ENCODE assay signal across 9 cellular contexts in the genomic region with DNA sequence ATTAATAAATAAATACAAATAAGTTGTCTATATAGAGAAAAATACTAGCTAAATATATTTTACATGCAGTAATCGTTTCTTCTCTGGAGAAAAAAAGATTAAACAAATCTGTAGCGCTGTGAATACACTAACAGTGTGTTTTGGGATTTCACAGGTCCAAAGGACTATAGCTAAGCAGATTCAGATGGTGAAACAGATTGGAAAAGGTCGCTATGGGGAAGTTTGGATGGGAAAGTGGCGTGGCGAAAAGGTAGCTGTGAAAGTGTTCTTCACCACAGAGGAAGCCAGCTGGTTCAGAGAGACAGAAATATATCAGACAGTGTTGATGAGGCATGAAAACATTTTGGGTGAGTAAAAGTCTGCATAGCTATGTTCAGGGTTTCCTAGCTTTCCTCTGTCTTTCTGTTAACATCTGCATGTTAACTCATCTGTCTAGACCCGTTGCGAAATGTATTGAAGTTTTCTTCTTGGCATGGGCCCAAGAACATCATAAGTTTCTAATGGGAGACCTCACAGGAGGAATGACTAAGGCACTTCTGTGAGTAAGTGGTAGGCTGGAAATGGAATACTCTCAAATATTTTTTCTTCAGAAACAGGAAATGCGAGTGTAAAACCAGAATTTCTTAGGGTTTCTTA.
DNase-seq lines count a peak whose midpoint lies in the region; ATAC-seq and TF ChIP-seq lines count a peak whose summit lies in the region.
"Had no signal": no experiment of that assay in that cellular context is flagged by ENCODE, and none has a peak within 500 bp of the region (broad histone marks: within the 10 kb centered on the region; RNA-seq: fewer than 3 reads in every experiment).

No MANE protein-coding gene starts in this region.

- no peaks in the 10 kb centered on the region for H3K9me3 ChIP-seq in AG04450 (ENCODE audit: control insufficient read depth, insufficient read depth, low read length)
- peaks cover 0 to 3% of the 10 kb centered on the region in 2 donors for H3K9me3 ChIP-seq in left lung
- H3K9me3 ChIP-seq in stomach = no peaks in the 10 kb centered on the region

- H3K36me3 ChIP-seq in left lung (no peaks in the 10 kb centered on the region), stomach (no peaks in the 10 kb centered on the region)

- DNase-seq in AG04450 (ENCODE audit: low read depth, low spot score) (peak; percentile 96), HS-5 (ENCODE audit: low read depth) (peak; percentile 99), astrocyte of the spinal cord (ENCODE audit: low read depth, low spot score) (peak; percentile 99), left lung (no peak), stomach (no peak), islet precursor cell (no peak), NCI-H146 (lab: John Stamatoyannopoulos, UW) (no peak)
- DNase-seq: occipital lobe had no signal

- POLR2A ChIA-PET in AG04450 (lab: Yijun Ruan, JAX) = no interaction called here

- in situ Hi-C loops in astrocyte of the spinal cord (cut with HindIII; ENCODE audit: low sequenced_read_pairs) = no loop called here

- H3K27ac ChIP-seq in AG04450 (ENCODE audit: low read depth, low read length) (peak overlapping the region; percentile 39), left lung (peak overlapping the region in 1 of 2 donors; percentile 30), stomach (peak overlapping the region in 1 of 5 donors; percentile 28)

- peaks cover 0 to 5% of the 10 kb centered on the region in 2 donors for H3K4me1 ChIP-seq in left lung
- no peaks in the 10 kb centered on the region for H3K4me1 ChIP-seq in stomach

- TF ChIP-seq EP300 in stomach (IDR thresholded peaks at IDR 0.05) = no peak

- TF ChIP-seq CTCF in AG04450 (IDR thresholded peaks at IDR 0.05; ENCODE audit: low read depth, low read length) = no peak
- no peak for TF ChIP-seq CTCF in astrocyte of the spinal cord (IDR thresholded peaks at IDR 0.05; ENCODE audit: low read depth, low read length)
- no peak for TF ChIP-seq CTCF in left lung (IDR thresholded peaks at IDR 0.05)
- TF ChIP-seq CTCF in stomach (IDR thresholded peaks at IDR 0.05) = no peak

- no peaks in the 10 kb centered on the region for H3K27me3 ChIP-seq in AG04450 (ENCODE audit: control insufficient read depth, insufficient read depth, low read length)
- H3K27me3 ChIP-seq in left lung = no peaks in the 10 kb centered on the region
- no peaks in the 10 kb centered on the region for H3K27me3 ChIP-seq in stomach

- intact Hi-C loops in left lung (cut with DNase I) = no loop called here
- intact Hi-C loops in stomach (cut with DNase I; ENCODE audit: low total_unique reads) = loop anchor here (10.0 kb wide), 1 partner anchor 505 kb away; no protein-coding TSS in a partner anchor

- ATAC-seq in left lung (peak; percentile 89), HG02763 (IDR thresholded peaks at IDR 0.05; ENCODE audit: unreplicated experiment) (no peak)

- CTCF ChIA-PET in AG04450 (lab: Charles Lee) = interaction anchor here (0.9 to 1.7 kb wide), 3 partner anchors 21 to 503 kb away, joined by 3 to 8 read pairs (median 3); no protein-coding TSS in a partner anchor

- 46 to 64% (median 57%) methylated on average over 8 of the region's 8 CpGs for WGBS in stomach, 5 donors

- peak overlapping the region; percentile 18; the same call in 1 of the 2 replicates for H3K4me3 ChIP-seq in AG04450 (ENCODE audit: low read depth, low read length)
- H3K4me3 ChIP-seq in astrocyte of the spinal cord (ENCODE audit: low read depth, low read length) = peak overlapping the region; percentile 4
- peak overlapping the region in 1 of 2 donors; percentile 1 for H3K4me3 ChIP-seq in left lung
- no peak overlapping the region for H3K4me3 ChIP-seq in stomach

- TF ChIP-seq POLR2A in stomach (IDR thresholded peaks at IDR 0.05) = no peak

Comparison
In these comparisons a context has a peak if more than half of its experiments do, and no peak if none do; other contexts are left out.
1. DNase-seq: peak in AG04450 (single experiment), HS-5 (single experiment) and astrocyte of the spinal cord (single experiment); none in left lung (0 of 2), stomach (single experiment), islet precursor cell (single experiment) and NCI-H146 (single experiment).
2. H3K4me3 ChIP-seq: peak in AG04450 (single experiment) and astrocyte of the spinal cord (single experiment); none in stomach (0 of 4).